ENCODE assay signal across 1 cellular context in genomic region chr17:60602871-60603270, GRCh38.
TF ChIP-seq lines count a peak whose summit lies in the region.

No MANE protein-coding gene starts in this region.

TF ChIP-seq in GM12878, 131 proteins besides CTCF, POLR2A, EP300 and RAD21:
- TF ChIP-seq E2F4 (IDR thresholded peaks at IDR 0.05; ENCODE audit: low read depth, low read length) (no peak), BRCA1 (IDR thresholded peaks at IDR 0.05; ENCODE audit: low read depth, low read length) (no peak), SMARCA5 (IDR thresholded peaks at IDR 0.05) (no peak), POLR2AphosphoS5 (IDR thresholded peaks at IDR 0.05; ENCODE audit: low read length) (no peak), KDM1A (IDR thresholded peaks at IDR 0.05; ENCODE audit: borderline replicate concordance) (no peak), SMAD5 (IDR thresholded peaks at IDR 0.05; ENCODE audit: low read depth) (no peak), HCFC1 (IDR thresholded peaks at IDR 0.05; ENCODE audit: low read length) (no peak), YY1 (IDR thresholded peaks at IDR 0.05; ENCODE audit: low read depth, low read length) (no peak), ATF2 (IDR thresholded peaks at IDR 0.05; ENCODE audit: low read length) (no peak), ZSCAN29 (IDR thresholded peaks at IDR 0.05) (no peak), CREM (IDR thresholded peaks at IDR 0.05; ENCODE audit: low read depth) (no peak), HDAC2 (IDR thresholded peaks at IDR 0.05) (no peak), SREBF1 (IDR thresholded peaks at IDR 0.05; ENCODE audit: low read length) (no peak), CEBPB (IDR thresholded peaks at IDR 0.05; ENCODE audit: borderline replicate concordance in 1 of 2, low read depth in 2 of 2, low read length in 2 of 2) (no peak)
